Comparison of ENCODE assay signal across 8 cellular contexts in genomic region chr9:34458013-34458966, GRCh38.
DNase-seq lines count a peak whose midpoint lies in the region; FAIRE-seq and TF ChIP-seq lines count a peak whose summit lies in the region.

TSS of gene DNAI1 (plus strand) at chr9:34458805. CDS start at chr9:34459006, 201 bp downstream.
TSS of gene FAM219A (minus strand) at chr9:34458570. CDS start at chr9:34458263, 307 bp downstream.

- peaks cover 47% of the 10 kb centered on the region for H3K79me2 ChIP-seq in MM.1S (ENCODE audit: low read length)

- TF ChIP-seq CTCF in MM.1S (IDR thresholded peaks at IDR 0.05; ENCODE audit: low read length), result no peak
- no peak for TF ChIP-seq CTCF in nephron progenitor cell (IDR thresholded peaks at IDR 0.05)

- H3K27ac ChIP-seq in MM.1S (ENCODE audit: low read length), result no peak within 1 kb of the TSS

- peak within 1 kb of the TSS; percentile 92 for H3K4me3 Mint-ChIP-seq in nephron progenitor cell
- peak within 1 kb of the TSS; percentile 87 for H3K4me3 Mint-ChIP-seq in stimulated activated naive CD8-positive, alpha-beta T cell treated with anti-CD3 and anti-CD28 coated beads, Interleukin-15, Interleukin-2, amounts not matched to agents 100 ng/mL and 50 ng/mL, for 24 hours

- peak within 1 kb of the TSS; percentile 33 for H3K27ac Mint-ChIP-seq in nephron progenitor cell
- peak within 1 kb of the TSS; percentile 78 for H3K27ac Mint-ChIP-seq in stimulated activated naive CD8-positive, alpha-beta T cell treated with anti-CD3 and anti-CD28 coated beads, Interleukin-15, Interleukin-2, amounts not matched to agents 100 ng/mL and 50 ng/mL, for 24 hours

- DNase-seq in HCEC 1CT, result peak; percentile 98
- DNase-seq in MM.1S, result peak; percentile 98
- peak; percentile 81 for DNase-seq in SHP77 treated with DMSO at 0.1 percent for 48 hours (lab: John Stamatoyannopoulos, UW)
- peak; percentile 99 for DNase-seq in activated gamma-delta T cell treated with Interleukin-2 at 50 U/mL for 16 hours
- DNase-seq in fibroblast of the conjunctiva (ENCODE audit: low read depth), result peak; percentile 97
- peak; percentile 99 for DNase-seq in nephron progenitor cell

- H3K27me3 ChIP-seq in MM.1S (replicated peaks; ENCODE audit: insufficient read depth, low read length), result no peaks in the 10 kb centered on the region

- H2AFZ ChIP-seq in MM.1S (ENCODE audit: low read length), result peak within 1 kb of the TSS; percentile 40; the same call in 1 of the 2 replicates

- H3K9ac ChIP-seq in MM.1S (ENCODE audit: low read length), result peak within 1 kb of the TSS; percentile 72

- H4K20me1 ChIP-seq in MM.1S (ENCODE audit: insufficient read depth, low read length), result no peaks in the 10 kb centered on the region; the same call in 1 of the 2 replicates

- no peaks in the 10 kb centered on the region for H3F3A ChIP-seq in MM.1S (ENCODE audit: insufficient read depth, low read length)

- no peaks in the 10 kb centered on the region for H3K36me3 Mint-ChIP-seq in nephron progenitor cell (ENCODE audit: low read depth)
- peaks cover 4% of the 10 kb centered on the region for H3K36me3 Mint-ChIP-seq in stimulated activated naive CD8-positive, alpha-beta T cell treated with anti-CD3 and anti-CD28 coated beads, Interleukin-15, Interleukin-2, amounts not matched to agents 100 ng/mL and 50 ng/mL, for 24 hours (ENCODE audit: low read depth)

- peaks cover 12% of the 10 kb centered on the region for H3K27me3 Mint-ChIP-seq in nephron progenitor cell (ENCODE audit: low read depth, poor library complexity)
- peaks cover 12% of the 10 kb centered on the region for H3K27me3 Mint-ChIP-seq in stimulated activated naive CD8-positive, alpha-beta T cell treated with anti-CD3 and anti-CD28 coated beads, Interleukin-15, Interleukin-2, amounts not matched to agents 100 ng/mL and 50 ng/mL, for 24 hours

- H3K4me1 ChIP-seq in MM.1S (ENCODE audit: low read length), result peaks cover 23% of the 10 kb centered on the region

- peak within 1 kb of the TSS; percentile 85 for H3K4me2 ChIP-seq in MM.1S (ENCODE audit: low read depth, low read length)

- FAIRE-seq in G401.6 (lab: Jason Lieb, UNC), result peak; percentile 97

- no peaks in the 10 kb centered on the region for H3K9me3 Mint-ChIP-seq in nephron progenitor cell
- no peaks in the 10 kb centered on the region for H3K9me3 Mint-ChIP-seq in stimulated activated naive CD8-positive, alpha-beta T cell treated with anti-CD3 and anti-CD28 coated beads, Interleukin-15, Interleukin-2, amounts not matched to agents 100 ng/mL and 50 ng/mL, for 24 hours

- H3K9me3 ChIP-seq in MM.1S (replicated peaks; ENCODE audit: insufficient read depth, low read length), result no peaks in the 10 kb centered on the region

- H3K9me2 ChIP-seq in MM.1S (replicated peaks; ENCODE audit: insufficient read depth, low read length), result no peaks in the 10 kb centered on the region

- H3K4me3 ChIP-seq in MM.1S (ENCODE audit: low read length), result peak within 1 kb of the TSS; percentile 90

- peaks cover 55% of the 10 kb centered on the region for H3K4me1 Mint-ChIP-seq in nephron progenitor cell
- H3K4me1 Mint-ChIP-seq in stimulated activated naive CD8-positive, alpha-beta T cell treated with anti-CD3 and anti-CD28 coated beads, Interleukin-15, Interleukin-2, amounts not matched to agents 100 ng/mL and 50 ng/mL, for 24 hours (ENCODE audit: low read depth), result peaks cover 49% of the 10 kb centered on the region

- H3K36me3 ChIP-seq in MM.1S (replicated peaks; ENCODE audit: insufficient read depth, low read length), result no peaks in the 10 kb centered on the region
